Comparison of ENCODE assay signal across 19 cellular contexts in genomic region chr16:82605863-82606620, GRCh38. TPM values are rescaled to one million over a fixed set of nuclear protein-coding genes. Genes with fewer than 3 reads are reported as not detected.
DNase-seq lines count a peak whose midpoint lies in the region; ATAC-seq and TF ChIP-seq lines count a peak whose summit lies in the region.
"Had no signal": no experiment of that assay in that cellular context is flagged by ENCODE, and none has a peak within 500 bp of the region (broad histone marks: within the 10 kb centered on the region; RNA-seq: fewer than 3 reads in every experiment).

No MANE protein-coding gene starts in this region.

- H3K9me3 Mint-ChIP-seq in Caco-2 (ENCODE audit: unreplicated experiment): peaks cover 8% of the 10 kb centered on the region
- no peaks in the 10 kb centered on the region for H3K9me3 Mint-ChIP-seq in activated CD4-positive, alpha-beta T cell treated with anti-CD3 and anti-CD28 coated beads, Interleukin-2, amount 10 ng/mL, durations not matched to agents 7 days and 5 days

- no peak overlapping the region for H3K9ac ChIP-seq in HUES48 (ENCODE audit: low read depth, low read length)
- H3K9ac ChIP-seq in mesendoderm (ENCODE audit: low read length): no peak overlapping the region
- H3K9ac ChIP-seq: BLaER1 treated with 17β-estradiol and CSF1 and Interleukin-3, amounts not matched to agents 10 nM and 100 nM had no signal

- H3K9me3 ChIP-seq in Caco-2 (no peaks in the 10 kb centered on the region), HUES48 (ENCODE audit: control insufficient read depth, insufficient read depth, low read length) (peaks cover 1% of the 10 kb centered on the region; the same call in 1 of the 2 replicates), hepatocyte (ENCODE audit: low read depth) (no peaks in the 10 kb centered on the region)
- H3K9me3 ChIP-seq: SJSA1 had no signal

- H4K5ac ChIP-seq in mesendoderm (ENCODE audit: low read length): no peak overlapping the region

- no peaks in the 10 kb centered on the region for H3K9me2 ChIP-seq in hepatocyte (replicated peaks; ENCODE audit: insufficient read depth)

- no peak overlapping the region for H4K8ac ChIP-seq in mesendoderm (ENCODE audit: low read depth, low read length)

- no peaks in the 10 kb centered on the region for H3K27me3 Mint-ChIP-seq in Caco-2 (ENCODE audit: insufficient read depth, unreplicated experiment)
- H3K27me3 Mint-ChIP-seq in activated CD4-positive, alpha-beta T cell treated with anti-CD3 and anti-CD28 coated beads, Interleukin-2, amount 10 ng/mL, durations not matched to agents 7 days and 5 days: peaks cover 4% of the 10 kb centered on the region

- H3K27me3 ChIP-seq in Caco-2 (replicated peaks; ENCODE audit: control insufficient read depth, insufficient read depth, low read length) (no peaks in the 10 kb centered on the region), HUES48 (ENCODE audit: control insufficient read depth, insufficient read depth, low read length) (no peaks in the 10 kb centered on the region), hepatocyte (no peaks in the 10 kb centered on the region), mesendoderm (ENCODE audit: insufficient read depth, low read length, poor library complexity) (no peaks in the 10 kb centered on the region)
- H3K27me3 ChIP-seq: BLaER1 treated with 17β-estradiol and CSF1 and Interleukin-3, amounts not matched to agents 10 nM and 100 nM; SJSA1 had no signal

- H2BK5ac ChIP-seq in mesendoderm (ENCODE audit: low read length): no peak overlapping the region

- peaks cover 23% of the 10 kb centered on the region for H3K4me1 ChIP-seq in Caco-2
- peaks cover 31% of the 10 kb centered on the region for H3K4me1 ChIP-seq in HUES48 (ENCODE audit: control insufficient read depth, insufficient read depth, low read length)
- peaks cover 17% of the 10 kb centered on the region for H3K4me1 ChIP-seq in hepatocyte (ENCODE audit: insufficient read depth)
- peaks cover 13% of the 10 kb centered on the region for H3K4me1 ChIP-seq in mesendoderm (ENCODE audit: control insufficient read depth, low read depth, low read length)
- H3K4me1 ChIP-seq: BLaER1 treated with 17β-estradiol and CSF1 and Interleukin-3, amounts not matched to agents 10 nM and 100 nM had no signal

- no peak overlapping the region for H2AK5ac ChIP-seq in mesendoderm (ENCODE audit: low read length)

- H3K4ac ChIP-seq in mesendoderm (ENCODE audit: low read depth, low read length): no peak overlapping the region

- no peaks in the 10 kb centered on the region for H3K79me1 ChIP-seq in mesendoderm (ENCODE audit: low read length)

- H3K79me2 ChIP-seq in hepatocyte (no peaks in the 10 kb centered on the region), mesendoderm (ENCODE audit: control insufficient read depth, insufficient read depth, low read length) (no peaks in the 10 kb centered on the region)

- ATAC-seq in GM18519 (IDR thresholded peaks at IDR 0.05; ENCODE audit: low FRiP score, unreplicated experiment): no peak

- H3K36me3 ChIP-seq in Caco-2 (ENCODE audit: control insufficient read depth, insufficient read depth, low read length) (no peaks in the 10 kb centered on the region), HUES48 (ENCODE audit: control insufficient read depth, insufficient read depth, low read length) (no peaks in the 10 kb centered on the region), hepatocyte (replicated peaks; ENCODE audit: insufficient read depth, low read depth) (no peaks in the 10 kb centered on the region), mesendoderm (ENCODE audit: control insufficient read depth, insufficient read depth, low read length) (no peaks in the 10 kb centered on the region)
- H3K36me3 ChIP-seq: BLaER1 treated with 17β-estradiol and CSF1 and Interleukin-3, amounts not matched to agents 10 nM and 100 nM; SJSA1 had no signal

- H3K27ac ChIP-seq in HUES48 (ENCODE audit: low read depth, low read length) (peak overlapping the region; percentile 71), hepatocyte (peak overlapping the region; percentile 35), mesendoderm (ENCODE audit: low read depth, low read length) (no peak overlapping the region)
- H3K27ac ChIP-seq: BLaER1 treated with 17β-estradiol and CSF1 and Interleukin-3, amounts not matched to agents 10 nM and 100 nM; PC-9; SJSA1 had no signal

- 42% methylated on average over 15 of the region's 15 CpGs for WGBS in hepatocyte (ENCODE audit: low lambda C conversion rate, missing lambda C conversion rate)
- no CpG with 5 or more reads among the region's 15 CpGs for WGBS in mesendoderm (ENCODE audit: extremely low coverage, insufficient coverage, low lambda C conversion rate)

- no TSS peak for BruUV-seq in Caco-2 (replicated peaks; lab: Mats Ljungman, UMichigan)

- no peak overlapping the region for H3K56ac ChIP-seq in mesendoderm (ENCODE audit: low read length)

- intact Hi-C loops in Caco-2 (cut with micrococcal nuclease; ENCODE audit: unreplicated experiment): loop anchor here (1.0 to 10.0 kb wide), 2 partner anchors 15 to 609 kb away; no protein-coding TSS in a partner anchor

- H2AFZ ChIP-seq in hepatocyte: no peak overlapping the region
- H2AFZ ChIP-seq: PC-9 had no signal

- no peak overlapping the region for H3K18ac ChIP-seq in mesendoderm (ENCODE audit: low read length)

- H4K20me1 ChIP-seq in hepatocyte (ENCODE audit: insufficient read depth, poor library complexity, severe bottlenecking): no peaks in the 10 kb centered on the region
- H4K20me1 ChIP-seq: BLaER1 treated with 17β-estradiol and CSF1 and Interleukin-3, amounts not matched to agents 10 nM and 100 nM had no signal

- H3K4me1 Mint-ChIP-seq in Caco-2 (ENCODE audit: low read depth, unreplicated experiment): peaks cover 28% of the 10 kb centered on the region
- H3K4me1 Mint-ChIP-seq in activated CD4-positive, alpha-beta T cell treated with anti-CD3 and anti-CD28 coated beads, Interleukin-2, amount 10 ng/mL, durations not matched to agents 7 days and 5 days: no peaks in the 10 kb centered on the region

- H3K4me2 ChIP-seq in hepatocyte: peak overlapping the region; percentile 46
- H3K4me2 ChIP-seq in mesendoderm (ENCODE audit: low read length): no peak overlapping the region
- H3K4me2 ChIP-seq: BLaER1 treated with 17β-estradiol and CSF1 and Interleukin-3, amounts not matched to agents 10 nM and 100 nM; PC-9 had no signal

- peak; percentile 67 to 75 for DNase-seq in Caco-2
- peak; percentile 20 for DNase-seq in hepatocyte (ENCODE audit: low spot score)
- peak; percentile 92 for DNase-seq in mesendoderm
- no peak for DNase-seq in activated CD4-positive, alpha-beta T cell treated with anti-CD3 and anti-CD28 coated beads, Interleukin-2, amount 10 ng/mL, durations not matched to agents 7 days and 5 days
- no peak for DNase-seq in NCI-H2081 (lab: John Stamatoyannopoulos, UW)
- DNase-seq in NCI-H2107 treated with DMSO at 0.1 percent for 48 hours (lab: John Stamatoyannopoulos, UW; ENCODE audit: unreplicated experiment): no peak
- DNase-seq: DND-41, GF-D8, HCEC 1CT, NCI-H1105 treated with DMSO at 0.1 percent for 48 hours, NCI-H187, NCI-H2171 treated with DMSO at 0.1 percent for 48 hours, NCI-H774, PC-9 had no signal

- no peak overlapping the region for H3K23ac ChIP-seq in mesendoderm (ENCODE audit: low read length)

- H3K27ac Mint-ChIP-seq in Caco-2 (ENCODE audit: unreplicated experiment): peak overlapping the region; percentile 96
- H3K27ac Mint-ChIP-seq in activated CD4-positive, alpha-beta T cell treated with anti-CD3 and anti-CD28 coated beads, Interleukin-2, amount 10 ng/mL, durations not matched to agents 7 days and 5 days: no peak overlapping the region

- H2BK15ac ChIP-seq in mesendoderm (replicated peaks; ENCODE audit: low read depth): no peak overlapping the region

- CTCF ChIA-PET in Caco-2 (lab: Charles Lee): interaction anchor here (0.7 to 1.8 kb wide), 5 partner anchors 16 to 150 kb away, joined by 3 to 5 read pairs (median 4); no protein-coding TSS in a partner anchor
- CTCF ChIA-PET in activated CD4-positive, alpha-beta T cell treated with anti-CD3 and anti-CD28 coated beads, Interleukin-2, amount 10 ng/mL, durations not matched to agents 7 days and 5 days (lab: Charles Lee): no interaction called here

- no peak for TF ChIP-seq CTCF in Caco-2 (IDR thresholded peaks at IDR 0.05; ENCODE audit: insufficient read depth in 1 of 2, low read depth in 1 of 2, low read length in 1 of 2, severe bottlenecking in 1 of 2, unreplicated experiment in 1 of 2)
- no peak for TF ChIP-seq CTCF in hepatocyte (IDR thresholded peaks at IDR 0.05; ENCODE audit: poor library complexity)

- H2BK120ac ChIP-seq in mesendoderm (ENCODE audit: low read depth, low read length): no peak overlapping the region

- no peak overlapping the region for H3K4me3 Mint-ChIP-seq in Caco-2 (ENCODE audit: unreplicated experiment)
- H3K4me3 Mint-ChIP-seq in activated CD4-positive, alpha-beta T cell treated with anti-CD3 and anti-CD28 coated beads, Interleukin-2, amount 10 ng/mL, durations not matched to agents 7 days and 5 days: no peak overlapping the region

- POLR2A ChIA-PET in Caco-2 (lab: Charles Lee): interaction anchor here (1.5 kb wide), 1 partner anchor 135 kb away, joined by 4 read pairs; no protein-coding TSS in a partner anchor
- POLR2A ChIA-PET in activated CD4-positive, alpha-beta T cell treated with anti-CD3 and anti-CD28 coated beads, Interleukin-2, amount 10 ng/mL, durations not matched to agents 7 days and 5 days (lab: Charles Lee): no interaction called here

- H3K36me3 Mint-ChIP-seq in Caco-2 (ENCODE audit: insufficient read depth, unreplicated experiment): no peaks in the 10 kb centered on the region
- no peaks in the 10 kb centered on the region for H3K36me3 Mint-ChIP-seq in activated CD4-positive, alpha-beta T cell treated with anti-CD3 and anti-CD28 coated beads, Interleukin-2, amount 10 ng/mL, durations not matched to agents 7 days and 5 days (ENCODE audit: low read depth)

- H3K4me3 ChIP-seq in Caco-2 (ENCODE audit: low read depth, low read length): no peak overlapping the region
- 0 out of 2 replicates have a peak overlapping the region, but pooled peaks have one; percentile 3 for H3K4me3 ChIP-seq in HUES48 (ENCODE audit: low read depth, low read length)
- no peak overlapping the region for H3K4me3 ChIP-seq in hepatocyte
- H3K4me3 ChIP-seq in mesendoderm (ENCODE audit: low read length): no peak overlapping the region
- H3K4me3 ChIP-seq: BLaER1 treated with 17β-estradiol and CSF1 and Interleukin-3, amounts not matched to agents 10 nM and 100 nM; PC-9; SJSA1 had no signal

RNA-seq across cellular contexts. Expression of gene CDH13, which starts 20.7 kb away (rescaled TPM):
- 2.2 and 3.5 TPM in 2 replicates for total RNA-seq in Caco-2 (2022)
- 1.5 and 2.7 TPM in 2 replicates for total RNA-seq in hepatocyte
- 1.2 TPM in 2 replicates for polyA plus RNA-seq in hepatocyte
- polyA plus RNA-seq in mesendoderm (2013, experiment 1 of 2): 0.44 TPM
- 0.84 TPM for polyA plus RNA-seq in mesendoderm (2013, experiment 2 of 2)
- total RNA-seq in activated CD4-positive, alpha-beta T cell treated with anti-CD3 and anti-CD28 coated beads, Interleukin-2, amount 10 ng/mL, durations not matched to agents 7 days and 5 days: not detected
- total RNA-seq: HT-29 had no signal

Comparison
In these comparisons a context has a peak if more than half of its experiments do, and no peak if none do; other contexts are left out.
1. DNase-seq: peak in Caco-2 (2 of 2), hepatocyte (single experiment) and mesendoderm (single experiment); none in activated CD4-positive, alpha-beta T cell treated with anti-CD3 and anti-CD28 coated beads, Interleukin-2, amount 10 ng/mL, durations not matched to agents 7 days and 5 days (single experiment), NCI-H2081 (0 of 2) and NCI-H2107 treated with DMSO at 0.1 percent for 48 hours (single experiment).